In genomic region chr6:159754401-159754800, GRCh38 we compare ENCODE assay signal across 2 cellular contexts.
A peak's percentile ranks its signal among the peaks of the same experiment; 100 is the strongest.
TF ChIP-seq lines count a peak whose summit lies in the region.

No MANE protein-coding gene starts in this region.

TF ChIP-seq in HEK293, 187 proteins besides CTCF, POLR2A, EP300 and RAD21:
- no peak for TF ChIP-seq ZNF777 (tag by site-specific recombination; IDR thresholded peaks at IDR 0.05; ENCODE audit: borderline replicate concordance)
- TF ChIP-seq, protein P1, sequence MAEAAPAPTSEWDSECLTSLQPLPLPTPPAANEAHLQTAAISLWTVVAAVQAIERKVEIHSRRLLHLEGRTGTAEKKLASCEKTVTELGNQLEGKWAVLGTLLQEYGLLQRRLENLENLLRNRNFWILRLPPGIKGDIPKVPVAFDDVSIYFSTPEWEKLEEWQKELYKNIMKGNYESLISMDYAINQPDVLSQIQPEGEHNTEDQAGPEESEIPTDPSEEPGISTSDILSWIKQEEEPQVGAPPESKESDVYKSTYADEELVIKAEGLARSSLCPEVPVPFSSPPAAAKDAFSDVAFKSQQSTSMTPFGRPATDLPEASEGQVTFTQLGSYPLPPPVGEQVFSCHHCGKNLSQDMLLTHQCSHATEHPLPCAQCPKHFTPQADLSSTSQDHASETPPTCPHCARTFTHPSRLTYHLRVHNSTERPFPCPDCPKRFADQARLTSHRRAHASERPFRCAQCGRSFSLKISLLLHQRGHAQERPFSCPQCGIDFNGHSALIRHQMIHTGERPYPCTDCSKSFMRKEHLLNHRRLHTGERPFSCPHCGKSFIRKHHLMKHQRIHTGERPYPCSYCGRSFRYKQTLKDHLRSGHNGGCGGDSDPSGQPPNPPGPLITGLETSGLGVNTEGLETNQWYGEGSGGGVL (tag by site-specific recombination; IDR thresholded peaks at IDR 0.05), result no peak
- TF ChIP-seq, protein P2, sequence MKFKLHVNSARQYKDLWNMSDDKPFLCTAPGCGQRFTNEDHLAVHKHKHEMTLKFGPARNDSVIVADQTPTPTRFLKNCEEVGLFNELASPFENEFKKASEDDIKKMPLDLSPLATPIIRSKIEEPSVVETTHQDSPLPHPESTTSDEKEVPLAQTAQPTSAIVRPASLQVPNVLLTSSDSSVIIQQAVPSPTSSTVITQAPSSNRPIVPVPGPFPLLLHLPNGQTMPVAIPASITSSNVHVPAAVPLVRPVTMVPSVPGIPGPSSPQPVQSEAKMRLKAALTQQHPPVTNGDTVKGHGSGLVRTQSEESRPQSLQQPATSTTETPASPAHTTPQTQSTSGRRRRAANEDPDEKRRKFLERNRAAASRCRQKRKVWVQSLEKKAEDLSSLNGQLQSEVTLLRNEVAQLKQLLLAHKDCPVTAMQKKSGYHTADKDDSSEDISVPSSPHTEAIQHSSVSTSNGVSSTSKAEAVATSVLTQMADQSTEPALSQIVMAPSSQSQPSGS (tag by site-specific recombination; IDR thresholded peaks at IDR 0.05; ENCODE audit: low read depth), result peak; percentile 57
- no peak for TF ChIP-seq ZNF423 (tag by site-specific recombination; IDR thresholded peaks at IDR 0.05)

TF ChIP-seq in K562, 482 proteins besides CTCF, POLR2A, EP300 and RAD21:
- TF ChIP-seq POLR2G (IDR thresholded peaks at IDR 0.05; ENCODE audit: low read depth, low read length) (0 out of 2 replicates have a peak, but pooled peaks have one; percentile 24), ZNF395 (CRISPR knock-in tag; IDR thresholded peaks at IDR 0.05) (no peak), MEF2A (IDR thresholded peaks at IDR 0.05; ENCODE audit: control insufficient read depth, low read depth, low read length) (no peak)
- TF ChIP-seq, protein P3, sequence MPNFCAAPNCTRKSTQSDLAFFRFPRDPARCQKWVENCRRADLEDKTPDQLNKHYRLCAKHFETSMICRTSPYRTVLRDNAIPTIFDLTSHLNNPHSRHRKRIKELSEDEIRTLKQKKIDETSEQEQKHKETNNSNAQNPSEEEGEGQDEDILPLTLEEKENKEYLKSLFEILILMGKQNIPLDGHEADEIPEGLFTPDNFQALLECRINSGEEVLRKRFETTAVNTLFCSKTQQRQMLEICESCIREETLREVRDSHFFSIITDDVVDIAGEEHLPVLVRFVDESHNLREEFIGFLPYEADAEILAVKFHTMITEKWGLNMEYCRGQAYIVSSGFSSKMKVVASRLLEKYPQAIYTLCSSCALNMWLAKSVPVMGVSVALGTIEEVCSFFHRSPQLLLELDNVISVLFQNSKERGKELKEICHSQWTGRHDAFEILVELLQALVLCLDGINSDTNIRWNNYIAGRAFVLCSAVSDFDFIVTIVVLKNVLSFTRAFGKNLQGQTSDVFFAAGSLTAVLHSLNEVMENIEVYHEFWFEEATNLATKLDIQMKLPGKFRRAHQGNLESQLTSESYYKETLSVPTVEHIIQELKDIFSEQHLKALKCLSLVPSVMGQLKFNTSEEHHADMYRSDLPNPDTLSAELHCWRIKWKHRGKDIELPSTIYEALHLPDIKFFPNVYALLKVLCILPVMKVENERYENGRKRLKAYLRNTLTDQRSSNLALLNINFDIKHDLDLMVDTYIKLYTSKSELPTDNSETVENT (CRISPR knock-in tag; IDR thresholded peaks at IDR 0.05), result no peak
TF ChIP-seq in K562: peak in this region for 1.
